ENCODE assay signal across 1 cellular context in the genomic region with DNA sequence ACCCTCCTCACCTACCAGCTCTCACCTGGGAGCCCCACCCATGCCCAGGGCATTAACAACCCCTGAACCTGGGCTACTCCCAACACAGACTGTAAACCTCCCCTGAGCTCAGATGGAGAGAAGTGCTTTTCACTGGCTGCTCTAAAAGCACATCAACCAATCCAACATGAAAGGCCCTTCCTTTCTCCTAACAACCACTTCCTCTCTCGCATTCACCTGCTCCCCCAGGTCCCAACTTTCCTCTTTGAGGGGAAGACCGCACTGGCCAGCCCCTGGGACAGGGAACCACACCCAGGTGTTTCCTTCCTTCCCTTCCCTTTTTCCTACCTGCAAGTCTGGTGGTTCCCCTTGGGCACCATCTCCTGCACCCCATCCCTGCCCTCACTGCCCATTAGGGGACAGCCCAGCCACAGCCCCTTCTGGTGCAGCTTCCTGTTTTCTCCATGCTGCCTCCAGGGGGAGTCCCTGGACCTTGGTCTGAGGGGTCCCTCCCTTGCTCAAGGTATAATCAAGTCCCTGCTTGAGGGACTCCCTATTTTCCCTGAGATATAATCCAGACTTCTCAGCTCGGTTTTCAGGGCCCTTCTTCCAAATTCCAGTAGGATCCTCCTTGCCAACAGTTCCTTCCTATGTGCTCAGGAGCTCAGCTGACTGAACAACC.
TF ChIP-seq lines count a peak whose summit lies in the region.

No MANE protein-coding gene starts in this region.

TF ChIP-seq in GM12878, 131 proteins besides CTCF, POLR2A, EP300 and RAD21 (continued from another document):
- TF ChIP-seq ZNF687 (IDR thresholded peaks at IDR 0.05) (no peak), ZSCAN29 (IDR thresholded peaks at IDR 0.05) (no peak), ETV6 (conservative IDR thresholded peaks at IDR 0.05 in 1 of 2, IDR thresholded peaks at IDR 0.05 in 1 of 2; ENCODE audit: borderline replicate concordance in 1 of 2, low read depth in 1 of 2) (no peak), MAX (IDR thresholded peaks at IDR 0.05; ENCODE audit: low read depth, low read length) (no peak), ELK1 (IDR thresholded peaks at IDR 0.05; ENCODE audit: low read depth, low read length) (no peak), MEF2B (IDR thresholded peaks at IDR 0.05; ENCODE audit: partially characterized antibody, poor library complexity, severe bottlenecking) (no peak), PAX8 (IDR thresholded peaks at IDR 0.05) (no peak), HDGF (IDR thresholded peaks at IDR 0.05) (no peak), TAF1 (IDR thresholded peaks at IDR 0.05; ENCODE audit: borderline replicate concordance, low read depth, low read length) (no peak), ZBTB11 (CRISPR knock-in tag; IDR thresholded peaks at IDR 0.05) (no peak), ZNF274 (IDR thresholded peaks at IDR 0.05; ENCODE audit: insufficient read depth, insufficient read length) (no peak)
- TF ChIP-seq, protein P1, sequence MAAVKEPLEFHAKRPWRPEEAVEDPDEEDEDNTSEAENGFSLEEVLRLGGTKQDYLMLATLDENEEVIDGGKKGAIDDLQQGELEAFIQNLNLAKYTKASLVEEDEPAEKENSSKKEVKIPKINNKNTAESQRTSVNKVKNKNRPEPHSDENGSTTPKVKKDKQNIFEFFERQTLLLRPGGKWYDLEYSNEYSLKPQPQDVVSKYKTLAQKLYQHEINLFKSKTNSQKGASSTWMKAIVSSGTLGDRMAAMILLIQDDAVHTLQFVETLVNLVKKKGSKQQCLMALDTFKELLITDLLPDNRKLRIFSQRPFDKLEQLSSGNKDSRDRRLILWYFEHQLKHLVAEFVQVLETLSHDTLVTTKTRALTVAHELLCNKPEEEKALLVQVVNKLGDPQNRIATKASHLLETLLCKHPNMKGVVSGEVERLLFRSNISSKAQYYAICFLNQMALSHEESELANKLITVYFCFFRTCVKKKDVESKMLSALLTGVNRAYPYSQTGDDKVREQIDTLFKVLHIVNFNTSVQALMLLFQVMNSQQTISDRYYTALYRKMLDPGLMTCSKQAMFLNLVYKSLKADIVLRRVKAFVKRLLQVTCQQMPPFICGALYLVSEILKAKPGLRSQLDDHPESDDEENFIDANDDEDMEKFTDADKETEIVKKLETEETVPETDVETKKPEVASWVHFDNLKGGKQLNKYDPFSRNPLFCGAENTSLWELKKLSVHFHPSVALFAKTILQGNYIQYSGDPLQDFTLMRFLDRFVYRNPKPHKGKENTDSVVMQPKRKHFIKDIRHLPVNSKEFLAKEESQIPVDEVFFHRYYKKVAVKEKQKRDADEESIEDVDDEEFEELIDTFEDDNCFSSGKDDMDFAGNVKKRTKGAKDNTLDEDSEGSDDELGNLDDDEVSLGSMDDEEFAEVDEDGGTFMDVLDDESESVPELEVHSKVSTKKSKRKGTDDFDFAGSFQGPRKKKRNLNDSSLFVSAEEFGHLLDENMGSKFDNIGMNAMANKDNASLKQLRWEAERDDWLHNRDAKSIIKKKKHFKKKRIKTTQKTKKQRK (IDR thresholded peaks at IDR 0.05; ENCODE audit: low read depth, low read length), result no peak
- TF ChIP-seq, protein P2, sequence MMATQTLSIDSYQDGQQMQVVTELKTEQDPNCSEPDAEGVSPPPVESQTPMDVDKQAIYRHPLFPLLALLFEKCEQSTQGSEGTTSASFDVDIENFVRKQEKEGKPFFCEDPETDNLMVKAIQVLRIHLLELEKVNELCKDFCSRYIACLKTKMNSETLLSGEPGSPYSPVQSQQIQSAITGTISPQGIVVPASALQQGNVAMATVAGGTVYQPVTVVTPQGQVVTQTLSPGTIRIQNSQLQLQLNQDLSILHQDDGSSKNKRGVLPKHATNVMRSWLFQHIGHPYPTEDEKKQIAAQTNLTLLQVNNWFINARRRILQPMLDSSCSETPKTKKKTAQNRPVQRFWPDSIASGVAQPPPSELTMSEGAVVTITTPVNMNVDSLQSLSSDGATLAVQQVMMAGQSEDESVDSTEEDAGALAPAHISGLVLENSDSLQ (IDR thresholded peaks at IDR 0.05), result no peak
